In the genomic region with DNA sequence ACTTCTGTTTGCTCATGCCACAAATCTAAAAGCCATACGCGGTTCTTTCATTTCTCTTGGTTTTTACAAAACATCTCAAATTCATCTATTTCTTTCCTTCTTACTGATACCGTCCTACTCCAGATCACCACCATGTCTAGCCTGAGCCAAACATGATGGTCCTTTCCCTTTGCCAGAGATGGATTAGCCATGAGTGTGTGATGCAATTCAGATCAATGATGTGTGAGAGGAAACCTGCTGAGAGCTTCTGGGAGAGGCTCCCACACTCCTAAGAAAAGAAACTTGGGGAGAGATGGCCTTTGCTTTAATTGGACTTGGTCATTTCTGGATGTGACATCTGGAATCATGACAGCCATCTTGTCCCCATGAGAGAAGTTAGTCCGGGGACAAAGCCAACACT, we compare ENCODE assay signal across 29 cellular contexts.
"Had no signal": no experiment of that assay in that cellular context is flagged by ENCODE, and none has a peak within 500 bp of the region (broad histone marks: within the 10 kb centered on the region; RNA-seq: fewer than 3 reads in every experiment).

No MANE protein-coding gene starts in this region.

- FAIRE-seq: kidney had no signal

- DNase-seq: hippocampal formation; kidney; left colon; left lung; lower lobe of right lung; mammary epithelial cell; mesenchymal stem cell; naive thymus-derived CD8-positive, alpha-beta T cell; occipital lobe; stimulated activated CD4-positive, alpha-beta T cell treated with anti-CD3 and anti-CD28 coated beads, Interleukin-12 subunit alpha, Interleukin-12 subunit beta, amount 100 ng/mL, for 4 hours; stimulated activated CD4-positive, alpha-beta T cell treated with anti-CD3 and anti-CD28 coated beads, Interleukin-15, amount 100 ng/mL, for 24 hours; stimulated activated CD4-positive, alpha-beta T cell treated with anti-CD3 and anti-CD28 coated beads, Interleukin-2, amount 100 ng/mL, for 24 hours; stimulated activated CD4-positive, alpha-beta T cell treated with anti-CD3 and anti-CD28 coated beads, Interleukin-4, amount 100 ng/mL, for 1 hour; stimulated activated naive B cell treated with anti-CD40 and anti-IgM and Interleukin-4, amounts not matched to agents 10 μg/mL and 1 μg/mL and 100 μg/mL, for 72 hours; stimulated activated naive CD8-positive, alpha-beta T cell treated with anti-CD3 and anti-CD28 coated beads, Interleukin-15, Interleukin-2, amounts not matched to agents 100 U/mL and 50 U/mL, for 24 hours; stomach; testis; thyroid gland; transverse colon; upper lobe of left lung had no signal

- H3K36me3 ChIP-seq: left lung, lower lobe of right lung, neutrophil, right atrium auricular region, stomach, thyroid gland, transverse colon, upper lobe of left lung, vagina had no signal

- H3K9ac ChIP-seq: parathyroid adenoma had no signal

- H3K9me3 ChIP-seq: left lung, lower lobe of right lung, neutrophil, right atrium auricular region, stomach, testis, thyroid gland, transverse colon, upper lobe of left lung, vagina had no signal

- H3K27ac ChIP-seq: left lung, lower lobe of right lung, neutrophil, parathyroid adenoma, right atrium auricular region, skin epidermis, stomach, testis, thyroid gland, transverse colon, upper lobe of left lung, vagina had no signal

- H3K4me1 Mint-ChIP-seq: naive thymus-derived CD8-positive, alpha-beta T cell; nephron; neural crest cell; stimulated activated naive B cell treated with anti-CD40 and anti-IgM and Interleukin-4, amounts not matched to agents 10 μg/mL and 1 μg/mL and 100 μg/mL, for 72 hours had no signal

- H3K4me3 ChIP-seq: left lung, lower lobe of right lung, right atrium auricular region, skin epidermis, stomach, testis, thyroid gland, transverse colon, upper lobe of left lung, vagina had no signal

- H2AFZ ChIP-seq: parathyroid adenoma had no signal

- H3K36me3 Mint-ChIP-seq: stimulated activated naive B cell treated with anti-CD40 and anti-IgM and Interleukin-4, amounts not matched to agents 10 μg/mL and 1 μg/mL and 100 μg/mL, for 72 hours had no signal

- ATAC-seq: left colon; left lung; lower lobe of right lung; naive thymus-derived CD8-positive, alpha-beta T cell; sciatic nerve; stimulated activated naive B cell treated with anti-CD40 and anti-IgM and Interleukin-4, amounts not matched to agents 10 μg/mL and 1 μg/mL and 100 μg/mL, for 72 hours; stimulated activated naive CD8-positive, alpha-beta T cell treated with anti-CD3 and anti-CD28 coated beads, Interleukin-15, Interleukin-2, amounts not matched to agents 100 U/mL and 50 U/mL, for 24 hours had no signal

- H3K27ac Mint-ChIP-seq: naive thymus-derived CD8-positive, alpha-beta T cell; nephron; progenitor cell of endocrine pancreas; stimulated activated naive B cell treated with anti-CD40 and anti-IgM and Interleukin-4, amounts not matched to agents 10 μg/mL and 1 μg/mL and 100 μg/mL, for 72 hours had no signal

- H3K79me2 ChIP-seq: parathyroid adenoma had no signal

- H3K27me3 ChIP-seq: left lung, right atrium auricular region, stomach, testis, thyroid gland, transverse colon, upper lobe of left lung, vagina had no signal

- H3K4me1 ChIP-seq: left lung, lower lobe of right lung, parathyroid adenoma, right atrium auricular region, stomach, testis, thyroid gland, upper lobe of left lung, vagina had no signal

- H3K27me3 Mint-ChIP-seq: progenitor cell of endocrine pancreas; stimulated activated naive B cell treated with anti-CD40 and anti-IgM and Interleukin-4, amounts not matched to agents 10 μg/mL and 1 μg/mL and 100 μg/mL, for 72 hours had no signal

- H3K4me3 Mint-ChIP-seq: naive thymus-derived CD8-positive, alpha-beta T cell; nephron; neural crest cell; stimulated activated naive B cell treated with anti-CD40 and anti-IgM and Interleukin-4, amounts not matched to agents 10 μg/mL and 1 μg/mL and 100 μg/mL, for 72 hours had no signal
